9 cellular contexts compared by ENCODE assay signal in the genomic region with DNA sequence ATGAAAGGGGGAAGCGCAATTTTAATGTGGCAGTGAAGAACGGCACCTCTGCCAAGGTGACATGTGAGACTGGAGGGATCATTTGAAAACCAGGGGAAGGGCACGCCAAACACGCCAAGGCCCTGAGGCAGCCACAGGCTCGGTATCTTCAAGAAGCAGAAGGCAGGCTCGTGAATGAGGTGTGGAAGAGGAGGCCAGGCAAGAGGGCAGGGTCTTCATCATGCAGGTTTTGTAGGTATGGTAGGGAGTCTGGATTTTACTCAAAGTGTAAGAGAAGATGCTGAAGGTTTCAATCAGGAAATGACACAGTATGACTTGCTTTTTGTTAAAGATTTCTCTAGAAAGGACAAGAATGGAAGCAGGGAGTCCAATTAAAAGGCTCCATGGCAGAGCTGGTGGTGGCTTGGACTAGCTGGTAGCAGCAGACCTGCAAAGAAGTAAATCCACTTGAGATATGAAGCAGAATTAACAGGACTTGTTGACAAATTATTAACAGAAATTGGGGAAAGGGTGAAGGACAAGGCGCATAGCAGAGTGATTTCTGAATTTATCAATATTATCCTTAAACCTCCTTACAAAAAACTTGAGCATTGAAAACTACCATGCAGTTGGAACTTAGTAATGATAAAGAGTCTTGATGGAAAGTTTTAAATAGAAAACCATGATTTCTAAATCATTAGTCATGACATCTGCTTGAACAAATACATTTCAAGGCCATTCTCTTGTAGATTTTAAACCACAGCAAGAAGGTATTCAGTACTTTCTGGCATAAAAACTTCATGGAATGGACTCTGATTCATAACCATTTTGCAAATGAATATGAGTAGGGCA.
DNase-seq lines count a peak whose midpoint lies in the region; TF ChIP-seq lines count a peak whose summit lies in the region.
"Had no signal": no experiment of that assay in that cellular context is flagged by ENCODE, and none has a peak within 500 bp of the region (broad histone marks: within the 10 kb centered on the region; RNA-seq: fewer than 3 reads in every experiment).

No MANE protein-coding gene starts in this region.

- H3K27ac Mint-ChIP-seq in activated CD4-positive, alpha-beta T cell treated with anti-CD3 and anti-CD28 coated beads, Interleukin-2, amount 10 ng/mL, durations not matched to agents 24 days and 14 days: peak overlapping the region; percentile 93

- H3K9me3 Mint-ChIP-seq in activated CD4-positive, alpha-beta T cell treated with anti-CD3 and anti-CD28 coated beads, Interleukin-2, amount 10 ng/mL, durations not matched to agents 24 days and 14 days: peaks cover 7% of the 10 kb centered on the region

- in situ Hi-C loops in mammary epithelial cell (cut with MboI; ENCODE audit: low sequenced_read_pairs in 2 of 2): no loop called here

- H3K27me3 ChIP-seq in mammary epithelial cell (ENCODE audit: insufficient read depth, low read length): no peaks in the 10 kb centered on the region

- no peak for TF ChIP-seq CTCF in mammary epithelial cell (conservative IDR thresholded peaks at IDR 0.05 in 1 of 2, IDR thresholded peaks at IDR 0.05 in 1 of 2; ENCODE audit: extremely low read depth in 1 of 2, insufficient read depth in 1 of 2, low read depth in 1 of 2, low read length in 2 of 2)

- peaks cover 38% of the 10 kb centered on the region for H3K4me1 ChIP-seq in mammary epithelial cell (ENCODE audit: insufficient read depth, low read length)

- no peaks in the 10 kb centered on the region for H3K9me3 ChIP-seq in mammary epithelial cell (replicated peaks; ENCODE audit: insufficient read depth, low read length)

- no peaks in the 10 kb centered on the region for H3K27me3 Mint-ChIP-seq in activated CD4-positive, alpha-beta T cell treated with anti-CD3 and anti-CD28 coated beads, Interleukin-2, amount 10 ng/mL, durations not matched to agents 24 days and 14 days

- no TSS peak for BruUV-seq in mammary epithelial cell (replicated peaks; lab: Mats Ljungman, UMichigan)

- WGBS in mammary epithelial cell (ENCODE audit: low coverage, missing lambda C conversion rate): 76% methylated on average over 7 of the region's 7 CpGs

- no peak overlapping the region for H2AFZ ChIP-seq in mammary epithelial cell (ENCODE audit: low read depth, low read length)

- H3K36me3 ChIP-seq in mammary epithelial cell (ENCODE audit: insufficient read depth, low read length): no peaks in the 10 kb centered on the region

- peak overlapping the region; percentile 55 for H3K4me3 Mint-ChIP-seq in activated CD4-positive, alpha-beta T cell treated with anti-CD3 and anti-CD28 coated beads, Interleukin-2, amount 10 ng/mL, durations not matched to agents 24 days and 14 days

- CTCF ChIA-PET in mammary epithelial cell (lab: Charles Lee; ENCODE audit: low non-redundant PET): no interaction called here

- H3K4me1 Mint-ChIP-seq in activated CD4-positive, alpha-beta T cell treated with anti-CD3 and anti-CD28 coated beads, Interleukin-2, amount 10 ng/mL, durations not matched to agents 24 days and 14 days: peaks cover 44% of the 10 kb centered on the region

- intact Hi-C loops in activated CD4-positive, alpha-beta T cell treated with anti-CD3 and anti-CD28 coated beads, Interleukin-2, amount 10 ng/mL, durations not matched to agents 24 days and 14 days (cut with micrococcal nuclease): loop anchor here (1.0 kb wide), 2 partner anchors 11 to 19 kb away; no protein-coding TSS in a partner anchor
- intact Hi-C loops in mammary epithelial cell (cut with micrococcal nuclease): loop anchor here (1.0 kb wide), 1 partner anchor 10 kb away; no protein-coding TSS in a partner anchor

- no peak overlapping the region for H3K9ac ChIP-seq in mammary epithelial cell (ENCODE audit: insufficient read depth, low read length)

- peaks cover 61% of the 10 kb centered on the region for H3K79me2 ChIP-seq in mammary epithelial cell (ENCODE audit: insufficient read depth, low read length)

- H3K4me2 ChIP-seq in mammary epithelial cell (ENCODE audit: insufficient read depth, low read depth, low read length): peak overlapping the region; percentile 61

- H3K36me3 Mint-ChIP-seq in activated CD4-positive, alpha-beta T cell treated with anti-CD3 and anti-CD28 coated beads, Interleukin-2, amount 10 ng/mL, durations not matched to agents 24 days and 14 days (ENCODE audit: low read depth): peaks cover 50% of the 10 kb centered on the region

- dilution Hi-C loops in mammary epithelial cell (cut with HindIII; ENCODE audit: low sequenced_read_pairs): no loop called here

- DNase-seq in activated CD4-positive, alpha-beta T cell treated with anti-CD3 and anti-CD28 coated beads, Interleukin-2, amount 10 ng/mL, durations not matched to agents 24 days and 14 days: peak; percentile 76
- no peak for DNase-seq in activated CD4-positive, alpha-beta T cell treated with anti-CD3 and anti-CD28 coated beads for 4 hours
- DNase-seq in HT-29 (ENCODE audit: low spot score): peak; percentile 53
- peak; percentile 78 for DNase-seq in mammary epithelial cell
- DNase-seq in renal cortical epithelial cell (ENCODE audit: low read depth): peak; percentile 97
- no peak for DNase-seq in NCI-H1105 treated with DMSO at 0.1 percent for 48 hours (lab: John Stamatoyannopoulos, UW)
- no peak for DNase-seq in NCI-H748 (lab: John Stamatoyannopoulos, UW; ENCODE audit: unreplicated experiment)
- DNase-seq in NCI-H1105 (lab: John Stamatoyannopoulos, UW): no peak

- H3K27ac ChIP-seq in mammary epithelial cell (ENCODE audit: insufficient read depth, low read depth, low read length): peak overlapping the region; percentile 59
- H3K27ac ChIP-seq: C4-2B had no signal

- no peak overlapping the region for H3K4me3 ChIP-seq in mammary epithelial cell (replicated peaks in 1 of 3; ENCODE audit: insufficient read depth in 1 of 3, low read depth in 2 of 3, low read length in 3 of 3)

- no peaks in the 10 kb centered on the region for H4K20me1 ChIP-seq in mammary epithelial cell (ENCODE audit: insufficient read depth, low read length)

Comparison
In these comparisons a context has a peak if more than half of its experiments do, and no peak if none do; other contexts are left out.
1. DNase-seq: peak in activated CD4-positive, alpha-beta T cell treated with anti-CD3 and anti-CD28 coated beads, Interleukin-2, amount 10 ng/mL, durations not matched to agents 24 days and 14 days (single experiment), HT-29 (single experiment), mammary epithelial cell (single experiment) and renal cortical epithelial cell (single experiment); none in activated CD4-positive, alpha-beta T cell treated with anti-CD3 and anti-CD28 coated beads for 4 hours (0 of 2), NCI-H1105 treated with DMSO at 0.1 percent for 48 hours (single experiment), NCI-H748 (single experiment) and NCI-H1105 (single experiment).